1 cellular context compared by ENCODE assay signal in the genomic region with DNA sequence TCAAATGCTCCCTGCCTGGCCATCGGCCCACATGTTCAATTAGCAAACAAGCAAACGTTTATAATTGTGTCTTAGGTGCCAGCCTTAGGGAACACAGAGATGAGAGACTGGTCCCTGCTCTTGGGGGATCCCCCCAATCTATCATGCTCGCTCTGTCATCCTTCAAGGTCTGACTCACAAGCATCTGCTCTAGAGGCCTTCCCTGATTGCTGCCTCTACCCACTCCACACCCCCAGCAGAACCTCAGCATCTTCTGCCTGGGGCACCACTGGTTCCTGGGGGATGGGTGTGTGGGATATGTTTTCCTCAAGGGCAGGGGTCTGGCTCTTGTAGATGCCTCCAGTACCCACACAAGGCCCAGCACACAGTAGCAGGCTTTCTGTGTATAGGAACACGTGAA.
TF ChIP-seq lines count a peak whose summit lies in the region.

No MANE protein-coding gene starts in this region.

TF ChIP-seq in GM23338, 12 proteins besides CTCF, POLR2A, EP300 and RAD21 (continued from another document):
- no peak for TF ChIP-seq CREB1 (CRISPR knock-in tag; IDR thresholded peaks at IDR 0.05; ENCODE audit: low read depth)
- no peak for TF ChIP-seq NANOG (IDR thresholded peaks at IDR 0.05; ENCODE audit: borderline replicate concordance)
- TF ChIP-seq, protein P1, sequence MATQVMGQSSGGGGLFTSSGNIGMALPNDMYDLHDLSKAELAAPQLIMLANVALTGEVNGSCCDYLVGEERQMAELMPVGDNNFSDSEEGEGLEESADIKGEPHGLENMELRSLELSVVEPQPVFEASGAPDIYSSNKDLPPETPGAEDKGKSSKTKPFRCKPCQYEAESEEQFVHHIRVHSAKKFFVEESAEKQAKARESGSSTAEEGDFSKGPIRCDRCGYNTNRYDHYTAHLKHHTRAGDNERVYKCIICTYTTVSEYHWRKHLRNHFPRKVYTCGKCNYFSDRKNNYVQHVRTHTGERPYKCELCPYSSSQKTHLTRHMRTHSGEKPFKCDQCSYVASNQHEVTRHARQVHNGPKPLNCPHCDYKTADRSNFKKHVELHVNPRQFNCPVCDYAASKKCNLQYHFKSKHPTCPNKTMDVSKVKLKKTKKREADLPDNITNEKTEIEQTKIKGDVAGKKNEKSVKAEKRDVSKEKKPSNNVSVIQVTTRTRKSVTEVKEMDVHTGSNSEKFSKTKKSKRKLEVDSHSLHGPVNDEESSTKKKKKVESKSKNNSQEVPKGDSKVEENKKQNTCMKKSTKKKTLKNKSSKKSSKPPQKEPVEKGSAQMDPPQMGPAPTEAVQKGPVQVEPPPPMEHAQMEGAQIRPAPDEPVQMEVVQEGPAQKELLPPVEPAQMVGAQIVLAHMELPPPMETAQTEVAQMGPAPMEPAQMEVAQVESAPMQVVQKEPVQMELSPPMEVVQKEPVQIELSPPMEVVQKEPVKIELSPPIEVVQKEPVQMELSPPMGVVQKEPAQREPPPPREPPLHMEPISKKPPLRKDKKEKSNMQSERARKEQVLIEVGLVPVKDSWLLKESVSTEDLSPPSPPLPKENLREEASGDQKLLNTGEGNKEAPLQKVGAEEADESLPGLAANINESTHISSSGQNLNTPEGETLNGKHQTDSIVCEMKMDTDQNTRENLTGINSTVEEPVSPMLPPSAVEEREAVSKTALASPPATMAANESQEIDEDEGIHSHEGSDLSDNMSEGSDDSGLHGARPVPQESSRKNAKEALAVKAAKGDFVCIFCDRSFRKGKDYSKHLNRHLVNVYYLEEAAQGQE (IDR thresholded peaks at IDR 0.05; ENCODE audit: unreplicated experiment), result no peak
- no peak for TF ChIP-seq ZNF331 (CRISPR knock-in tag; IDR thresholded peaks at IDR 0.05; ENCODE audit: low read depth)
- no peak for TF ChIP-seq ZNF114 (CRISPR knock-in tag; IDR thresholded peaks at IDR 0.05)
